31 cellular contexts compared by ENCODE assay signal in the genomic region with DNA sequence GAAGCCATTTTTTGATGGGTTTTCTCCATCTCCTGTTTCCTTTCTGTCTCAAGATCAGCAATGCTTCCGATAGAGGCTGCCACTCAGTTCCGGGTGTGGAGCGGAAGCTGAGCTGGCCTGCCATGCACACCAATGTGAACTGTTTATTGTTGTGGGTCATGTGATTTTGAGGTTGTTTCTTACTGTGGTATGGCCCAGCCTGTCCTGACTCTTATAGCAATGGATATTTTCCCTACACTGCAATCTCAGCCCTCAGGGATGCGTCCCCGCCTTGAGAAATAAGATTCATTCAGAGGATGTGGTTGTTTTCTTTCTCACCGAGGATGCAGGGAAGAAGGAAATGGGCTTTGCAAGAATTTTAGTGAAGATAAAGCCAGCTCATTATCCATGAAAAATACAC.
"Had no signal": no experiment of that assay in that cellular context is flagged by ENCODE, and none has a peak within 500 bp of the region (broad histone marks: within the 10 kb centered on the region; RNA-seq: fewer than 3 reads in every experiment).

No MANE protein-coding gene starts in this region.

- H3K27me3 ChIP-seq: adrenal gland, body of pancreas, gastrocnemius medialis, hepatocyte, left lung, suprapubic skin, upper lobe of left lung had no signal

- H3K4me3 Mint-ChIP-seq: activated CD4-positive, alpha-beta memory T cell treated with anti-CD3 and anti-CD28 coated beads for 36 hours; activated CD8-positive, alpha-beta memory T cell treated with anti-CD3 and anti-CD28 coated beads, Interleukin-2, amount 10 ng/mL, durations not matched to agents 7 days and 5 days; activated naive CD4-positive, alpha-beta T cell treated with anti-CD3 and anti-CD28 coated beads, Interleukin-2, amount 50 U/mL, for 24 hours; central memory CD8-positive, alpha-beta T cell; naive thymus-derived CD4-positive, alpha-beta T cell had no signal

- H3K4me1 Mint-ChIP-seq: activated CD8-positive, alpha-beta memory T cell treated with anti-CD3 and anti-CD28 coated beads, Interleukin-2, amount 10 ng/mL, durations not matched to agents 7 days and 5 days; activated naive CD4-positive, alpha-beta T cell treated with anti-CD3 and anti-CD28 coated beads, Interleukin-2, amount 50 U/mL, for 24 hours; central memory CD8-positive, alpha-beta T cell had no signal

- H3K4me2 ChIP-seq: hepatocyte had no signal

- H3K9me3 Mint-ChIP-seq: central memory CD8-positive, alpha-beta T cell had no signal

- H3K9me3 ChIP-seq: adrenal gland, body of pancreas, gastrocnemius medialis, left lung, mucosa of descending colon, suprapubic skin, upper lobe of left lung had no signal

- H3K4me3 ChIP-seq: adrenal gland, body of pancreas, gastrocnemius medialis, hepatocyte, left lung, mucosa of descending colon, SK-N-MC, suprapubic skin, upper lobe of left lung had no signal

- H3K79me2 ChIP-seq: hepatocyte had no signal

- H3K27me3 Mint-ChIP-seq: activated CD4-positive, alpha-beta memory T cell treated with anti-CD3 and anti-CD28 coated beads for 36 hours; activated CD8-positive, alpha-beta memory T cell treated with anti-CD3 and anti-CD28 coated beads, Interleukin-2, amount 10 ng/mL, durations not matched to agents 7 days and 5 days; activated naive CD4-positive, alpha-beta T cell treated with anti-CD3 and anti-CD28 coated beads, Interleukin-2, amount 50 U/mL, for 24 hours; naive thymus-derived CD4-positive, alpha-beta T cell; progenitor cell of endocrine pancreas had no signal

- H3K27ac ChIP-seq: adrenal gland, body of pancreas, epithelial cell of prostate, gastrocnemius medialis, hepatocyte, SK-N-MC, suprapubic skin, upper lobe of left lung had no signal

- ATAC-seq: activated CD8-positive, alpha-beta memory T cell treated with anti-CD3 and anti-CD28 coated beads, Interleukin-2, amount 10 ng/mL, durations not matched to agents 7 days and 5 days; body of pancreas; gastrocnemius medialis; left lung; mucosa of descending colon; naive thymus-derived CD4-positive, alpha-beta T cell; stimulated activated naive CD8-positive, alpha-beta T cell treated with anti-CD3 and anti-CD28 coated beads, Interleukin-15, Interleukin-2, amounts not matched to agents 100 U/mL and 50 U/mL, for 24 hours had no signal

- FAIRE-seq: kidney had no signal

- H3K36me3 ChIP-seq: adrenal gland, gastrocnemius medialis, left lung, suprapubic skin, upper lobe of left lung had no signal

- H2AFZ ChIP-seq: hepatocyte had no signal

- H3K27ac Mint-ChIP-seq: activated CD4-positive, alpha-beta memory T cell treated with anti-CD3 and anti-CD28 coated beads for 36 hours; activated CD8-positive, alpha-beta memory T cell treated with anti-CD3 and anti-CD28 coated beads, Interleukin-2, amount 10 ng/mL, durations not matched to agents 7 days and 5 days; activated naive CD4-positive, alpha-beta T cell treated with anti-CD3 and anti-CD28 coated beads, Interleukin-2, amount 50 U/mL, for 24 hours; naive thymus-derived CD4-positive, alpha-beta T cell; progenitor cell of endocrine pancreas had no signal

- H3K4me1 ChIP-seq: adrenal gland, body of pancreas, gastrocnemius medialis, left lung, suprapubic skin, upper lobe of left lung had no signal

- DNase-seq: activated CD4-positive, alpha-beta memory T cell treated with anti-CD3 and anti-CD28 coated beads for 36 hours; activated CD4-positive, alpha-beta T cell treated with anti-CD3 and anti-CD28 coated beads for 1 hour; activated CD8-positive, alpha-beta memory T cell treated with anti-CD3 and anti-CD28 coated beads, Interleukin-2, amount 10 ng/mL, durations not matched to agents 7 days and 5 days; activated effector memory CD4-positive, alpha-beta T cell treated with Interleukin-2 at 50 U/mL for 16 hours; activated T-cell treated with anti-CD3 and anti-CD28 coated beads, Interleukin-2, amount 50 U/mL, for 1 hour; adrenal gland; body of pancreas; cortex of kidney; effector CD8-positive, alpha-beta T cell; gastrocnemius medialis; kidney; left lung; mammary epithelial cell; mucosa of descending colon; naive thymus-derived CD4-positive, alpha-beta T cell; nucleus accumbens; right cardiac atrium; small intestine; stimulated activated CD4-positive, alpha-beta T cell treated with anti-CD3 and anti-CD28 coated beads, Interleukin-4, amount 100 ng/mL, for 4 hours; stimulated activated CD8-positive, alpha-beta memory T cell treated with anti-CD3 and anti-CD28 coated beads, Interleukin-4, amount 100 ng/mL, for 48 hours; stimulated activated naive CD8-positive, alpha-beta T cell treated with anti-CD3 and anti-CD28 coated beads, Interleukin-15, Interleukin-2, amounts not matched to agents 100 U/mL and 50 U/mL, for 24 hours; T-helper 1 cell; T1000; upper lobe of left lung had no signal
